Comparison of ENCODE assay signal across 8 cellular contexts in the genomic region with DNA sequence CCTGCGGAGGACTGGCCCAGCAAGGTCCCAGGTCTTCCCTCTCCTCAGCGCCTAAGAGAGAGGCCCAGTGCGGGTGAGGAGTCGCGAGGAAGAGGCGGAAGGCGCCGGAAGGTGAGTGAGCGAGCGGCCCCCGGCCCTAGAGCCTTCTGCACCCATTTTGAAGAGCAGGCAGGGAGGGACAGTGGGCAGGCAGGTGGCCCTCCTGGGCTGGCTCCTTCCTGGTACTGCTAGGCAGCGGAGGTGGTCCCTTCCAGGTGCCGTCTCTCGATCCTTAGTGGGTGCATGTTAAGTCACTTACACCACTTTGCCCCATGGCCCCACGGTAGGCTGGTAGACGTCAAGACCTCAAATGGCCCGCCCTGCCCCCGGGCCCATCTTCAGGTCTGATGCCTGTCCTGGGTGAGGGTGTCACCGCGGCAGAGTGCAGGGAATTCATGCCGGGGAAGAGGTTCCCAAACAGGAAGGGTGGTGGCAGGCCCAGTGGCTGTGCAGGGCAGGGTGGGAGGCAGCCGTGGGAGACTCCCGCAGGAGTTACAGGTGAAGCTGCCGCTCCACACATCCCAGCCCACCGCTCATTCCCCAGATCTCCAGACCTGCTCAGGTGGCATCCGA. TPM values are rescaled to one million over a fixed set of nuclear protein-coding genes. Genes with fewer than 3 reads are reported as not detected.
DNase-seq lines count a peak whose midpoint lies in the region; ATAC-seq and TF ChIP-seq lines count a peak whose summit lies in the region.

No MANE protein-coding gene starts in this region.

- peak overlapping the region; percentile 23 to 51 for H3K4me3 ChIP-seq in CD4-positive, alpha-beta memory T cell (ENCODE audit: low read length in 2 of 2)
- peak overlapping the region; percentile 87 for H3K4me3 ChIP-seq in OCI-LY3 (ENCODE audit: low read length)
- H3K4me3 ChIP-seq in fibroblast of lung (replicated peaks in 1 of 4; ENCODE audit: control extremely low read depth in 1 of 4, insufficient read depth in 1 of 4, low read depth in 3 of 4, low read length in 4 of 4): peak overlapping the region in 3 of 4 experiments; percentile 33 to 49 (median 43)
- H3K4me3 ChIP-seq in ovary: peak overlapping the region; percentile 41

- peak overlapping the region; percentile 71 for H3K9ac ChIP-seq in OCI-LY3 (ENCODE audit: low read length)
- H3K9ac ChIP-seq in fibroblast of lung (ENCODE audit: insufficient read depth, low read length): no peak overlapping the region

- peaks cover 5% of the 10 kb centered on the region for H3K4me1 ChIP-seq in CD4-positive, alpha-beta memory T cell (ENCODE audit: insufficient read depth, low read length)
- H3K4me1 ChIP-seq in OCI-LY3 (ENCODE audit: low read length) (peaks cover 6% of the 10 kb centered on the region), fibroblast of lung (ENCODE audit: control insufficient read depth, extremely low read depth, insufficient read depth, low read length) (no peaks in the 10 kb centered on the region), ovary (ENCODE audit: insufficient read depth) (peaks cover 8% of the 10 kb centered on the region)

- no peak for TF ChIP-seq CTCF in OCI-LY3 (IDR thresholded peaks at IDR 0.05; ENCODE audit: low read depth, low read length)
- no peak for TF ChIP-seq CTCF in fibroblast of lung (conservative IDR thresholded peaks at IDR 0.05 in 1 of 2, IDR thresholded peaks at IDR 0.05 in 1 of 2; ENCODE audit: low read depth in 1 of 2, low read length in 2 of 2)
- TF ChIP-seq CTCF in ovary (IDR thresholded peaks at IDR 0.05): no peak

- H3K4me2 ChIP-seq in OCI-LY3 (ENCODE audit: low read length): peak overlapping the region; percentile 88
- peak overlapping the region; percentile 58 for H3K4me2 ChIP-seq in fibroblast of lung (ENCODE audit: extremely low read depth, insufficient read depth, low read length)

- TF ChIP-seq EP300 in ovary (IDR thresholded peaks at IDR 0.05): no peak

- CTCF ChIA-PET in CD4-positive, alpha-beta memory T cell (lab: Charles Lee; ENCODE audit: partially characterized antibody): interaction anchor here (0.9 to 2.9 kb wide), 2 partner anchors 12 to 21 kb away, joined by 3 to 14 read pairs; no protein-coding TSS in a partner anchor

- intact Hi-C loops in CD4-positive, alpha-beta memory T cell (cut with micrococcal nuclease): no loop called here
- intact Hi-C loops in ovary (cut with DNase I): no loop called here

- no peak for DNase-seq in CD4-positive, alpha-beta memory T cell
- no peak for DNase-seq in fibroblast of lung (ENCODE audit: low read depth in 2 of 2)
- no peak for DNase-seq in ovary
- no peak for DNase-seq in COLO829 (ENCODE audit: low spot score)
- no peak for DNase-seq in OCI-M2 (lab: John Stamatoyannopoulos, UW; ENCODE audit: unreplicated experiment)

- peaks cover 7% of the 10 kb centered on the region for H3K27me3 ChIP-seq in CD4-positive, alpha-beta memory T cell (ENCODE audit: insufficient read depth, low read length)
- H3K27me3 ChIP-seq in OCI-LY3 (ENCODE audit: low read depth, low read length) (peaks cover 8% of the 10 kb centered on the region), fibroblast of lung (ENCODE audit: control insufficient read depth, insufficient read depth, low read length) (peaks cover 40% of the 10 kb centered on the region), ovary (no peaks in the 10 kb centered on the region)

- H3K36me3 ChIP-seq in CD4-positive, alpha-beta memory T cell (ENCODE audit: insufficient read depth, low read length): no peaks in the 10 kb centered on the region
- no peaks in the 10 kb centered on the region for H3K36me3 ChIP-seq in OCI-LY3 (replicated peaks; ENCODE audit: low read depth, low read length)
- no peaks in the 10 kb centered on the region for H3K36me3 ChIP-seq in fibroblast of lung (ENCODE audit: control insufficient read depth, insufficient read depth, low read length)
- no peaks in the 10 kb centered on the region for H3K36me3 ChIP-seq in ovary

- WGBS in ovary, 3 donors: 39 to 44% (median 41%) methylated on average over 25 to 26 of the region's 26 CpGs

- H3K27me3 Mint-ChIP-seq in CD4-positive, alpha-beta memory T cell: peaks cover 16% of the 10 kb centered on the region in 2 donors

- H3K27ac ChIP-seq in CD4-positive, alpha-beta memory T cell (ENCODE audit: low read depth, low read length): no peak overlapping the region
- H3K27ac ChIP-seq in OCI-LY3 (ENCODE audit: low read length) (no peak overlapping the region), fibroblast of lung (ENCODE audit: insufficient read depth, low read length) (no peak overlapping the region), ovary (no peak overlapping the region)

- H3K4me3 Mint-ChIP-seq in CD4-positive, alpha-beta memory T cell: peak overlapping the region; percentile 50 to 84 (median 76)

- no peaks in the 10 kb centered on the region for H3K79me2 ChIP-seq in OCI-LY3 (ENCODE audit: low read length)
- no peaks in the 10 kb centered on the region for H3K79me2 ChIP-seq in fibroblast of lung (ENCODE audit: control insufficient read depth, insufficient read depth, low read length)

- H3K36me3 Mint-ChIP-seq in CD4-positive, alpha-beta memory T cell: no peaks in the 10 kb centered on the region

- TF ChIP-seq POLR2A in ovary (IDR thresholded peaks at IDR 0.05): no peak

- peak overlapping the region in 2 of 7 donors; percentile 21 to 70 for H3K27ac Mint-ChIP-seq in CD4-positive, alpha-beta memory T cell

- ATAC-seq in GM18870 (IDR thresholded peaks at IDR 0.05; ENCODE audit: unreplicated experiment) (no peak), GM19463 (IDR thresholded peaks at IDR 0.05; ENCODE audit: unreplicated experiment) (no peak)

- no peaks in the 10 kb centered on the region for H3K9me3 ChIP-seq in CD4-positive, alpha-beta memory T cell (ENCODE audit: control insufficient read depth in 1 of 2, low read length in 2 of 2)
- H3K9me3 ChIP-seq in OCI-LY3 (ENCODE audit: insufficient read depth, low read length) (no peaks in the 10 kb centered on the region), fibroblast of lung (ENCODE audit: control insufficient read depth, insufficient read depth, low read depth, low read length) (no peaks in the 10 kb centered on the region), ovary (no peaks in the 10 kb centered on the region)

- POLR2A ChIA-PET in CD4-positive, alpha-beta memory T cell (lab: Charles Lee; ENCODE audit: partially characterized antibody): interaction anchor here (1.0 kb wide), 1 partner anchor 14 kb away, joined by 3 read pairs; a partner anchor contains a TSS

- H4K20me1 ChIP-seq in OCI-LY3 (ENCODE audit: insufficient read depth, low read length) (no peaks in the 10 kb centered on the region), fibroblast of lung (ENCODE audit: control insufficient read depth, extremely low read depth, insufficient read depth, low read length) (no peaks in the 10 kb centered on the region)

- H2AFZ ChIP-seq in OCI-LY3 (ENCODE audit: low read depth, low read length): peak overlapping the region; percentile 67
- H2AFZ ChIP-seq in fibroblast of lung (ENCODE audit: low read length): no peak overlapping the region

- peaks cover 2 to 18% (median 12%) of the 10 kb centered on the region in 4 donors for H3K4me1 Mint-ChIP-seq in CD4-positive, alpha-beta memory T cell

- H3K9me3 Mint-ChIP-seq in CD4-positive, alpha-beta memory T cell: peaks cover 0 to 1% (median 0%) of the 10 kb centered on the region in 8 donors

RNA-seq across cellular contexts. Expression of a gene that starts 14.4 kb away (rescaled TPM):
- total RNA-seq in CD4-positive, alpha-beta memory T cell: under 1 TPM in 1 of 2 experiments, not detected in 1; 0.67 TPM
- polyA plus RNA-seq in CD4-positive, alpha-beta memory T cell: 1 to 10 TPM in 1 of 2 donors, under 1 TPM in 1; 0.53 to 1.7 TPM
- total RNA-seq in fibroblast of lung (under 0.01 TPM in 1 of 2 replicates, not detected in the other), ovary (1 to 10 TPM in 6 of 7 donors, under 1 TPM in 1; 0.36 to 6.7 (median 1.6) TPM)
- polyA plus RNA-seq in fibroblast of lung (0.03 and 0.05 TPM in 2 replicates), ovary (under 1 TPM; 0.47 to 0.52 TPM)
- polyA plus RNA-seq in fibroblast of lung (2012): 0.19 TPM in 1 of 2 replicates, not detected in the other
- polyA minus RNA-seq in fibroblast of lung (ENCODE audit: low replicate concordance): not detected in 2 replicates

RNA-seq across cellular contexts. Expression of a gene that starts 29.6 kb away (rescaled TPM):
- not detected for total RNA-seq in CD4-positive, alpha-beta memory T cell
- polyA plus RNA-seq in CD4-positive, alpha-beta memory T cell: not detected
- total RNA-seq in fibroblast of lung: not detected in 2 replicates
- not detected in 2 replicates for polyA plus RNA-seq in fibroblast of lung
- polyA plus RNA-seq in fibroblast of lung (2012): not detected in 2 replicates
- polyA minus RNA-seq in fibroblast of lung (ENCODE audit: low replicate concordance): not detected in 2 replicates
- under 1 TPM in 1 of 7 donors, not detected in 6; 0.27 TPM for total RNA-seq in ovary
- polyA plus RNA-seq in ovary: not detected

RNA-seq across cellular contexts. Expression of a gene that starts 54.5 kb away (rescaled TPM):
- total RNA-seq in CD4-positive, alpha-beta memory T cell: 100 to 1,000 TPM; 211 to 219 TPM
- polyA plus RNA-seq in CD4-positive, alpha-beta memory T cell: 10 to 100 TPM; 22.6 to 37.5 TPM
- total RNA-seq in fibroblast of lung (under 0.01 TPM in 2 replicates), ovary (10 to 100 TPM in 1 of 7 donors, 1 to 10 TPM in 6; 1.9 to 13.9 (median 6.0) TPM)
- polyA plus RNA-seq in fibroblast of lung (0.33 and 0.40 TPM in 2 replicates), ovary (1 to 10 TPM; 3.2 to 8.6 TPM)
- 0.35 and 0.68 TPM in 2 replicates for polyA plus RNA-seq in fibroblast of lung (2012)
- not detected in 2 replicates for polyA minus RNA-seq in fibroblast of lung (ENCODE audit: low replicate concordance)

Comparison
In these comparisons a context has a peak if more than half of its experiments do, and no peak if none do; other contexts are left out.
1. H3K4me3 ChIP-seq: peak in every context shown above with its lines; median percentile 87 in OCI-LY3; 43 in fibroblast of lung; 41 in ovary; 37 in CD4-positive, alpha-beta memory T cell.
2. RNA of a gene that starts 54.5 kb away (total RNA-seq): 211 to 219 TPM in CD4-positive, alpha-beta memory T cell; 1.9 to 13.9 TPM in ovary and under 0.01 TPM in fibroblast of lung; every median in the first group is over 10 times any median in the second.